16 cellular contexts compared by ENCODE assay signal in the genomic region with DNA sequence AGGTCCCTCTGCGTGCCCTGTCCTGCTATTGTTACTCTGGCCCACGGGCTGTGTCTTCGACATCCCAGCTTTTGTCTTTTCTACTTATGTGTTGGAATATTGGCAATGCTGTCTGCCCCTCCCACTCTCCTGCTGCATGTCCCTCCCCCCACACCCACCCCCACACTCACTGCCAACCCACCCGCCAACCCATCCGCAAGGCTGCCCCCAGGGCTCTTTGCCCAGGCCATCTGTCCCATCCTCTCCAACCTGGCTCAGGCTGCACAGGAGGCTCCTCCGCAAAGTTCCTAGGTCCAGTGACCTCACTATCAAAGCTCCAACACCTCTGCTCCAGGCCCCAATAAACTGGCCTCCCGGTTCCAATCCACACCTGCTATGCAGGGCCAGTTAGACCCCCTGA.
DNase-seq lines count a peak whose midpoint lies in the region.
"Had no signal": no experiment of that assay in that cellular context is flagged by ENCODE, and none has a peak within 500 bp of the region (broad histone marks: within the 10 kb centered on the region; RNA-seq: fewer than 3 reads in every experiment).

No MANE protein-coding gene starts in this region.

- WGBS in trophoblast cell (ENCODE audit: extremely low coverage, insufficient coverage, insufficient read length): no CpG with 5 or more reads among the region's 7 CpGs

- H3K9ac ChIP-seq in trophoblast cell (ENCODE audit: low read length): no peak overlapping the region

- no peak overlapping the region for H4K91ac ChIP-seq in trophoblast cell (ENCODE audit: low read depth, low read length)

- no peak overlapping the region for H3K23ac ChIP-seq in trophoblast cell (ENCODE audit: low read length)

- no peak overlapping the region for H2AFZ ChIP-seq in trophoblast cell (ENCODE audit: insufficient read depth, low read length, poor library complexity)

- no peaks in the 10 kb centered on the region for H3K9me3 ChIP-seq in KOPT-K1 (ENCODE audit: insufficient read depth, low read length, poor library complexity, severe bottlenecking)
- no peaks in the 10 kb centered on the region for H3K9me3 ChIP-seq in trophoblast cell (ENCODE audit: insufficient read depth, low read depth, low read length)
- H3K9me3 ChIP-seq: BE2C had no signal

- no peak overlapping the region for H3K14ac ChIP-seq in trophoblast cell (ENCODE audit: low read length)

- no peak overlapping the region for H2AK5ac ChIP-seq in trophoblast cell (ENCODE audit: low read length)

- peak overlapping the region; percentile 15 for H2BK5ac ChIP-seq in trophoblast cell (ENCODE audit: low read depth, low read length, poor library complexity)

- DNase-seq in cerebellum (ENCODE audit: low spot score) (peak; percentile 74), trophoblast cell (no peak), mucosa of gallbladder (ENCODE audit: low spot score) (no peak), NCI-H1048 (lab: John Stamatoyannopoulos, UW) (no peak), DMS153 treated with DMSO at 0.1 percent for 48 hours (lab: John Stamatoyannopoulos, UW; ENCODE audit: unreplicated experiment) (no peak)
- DNase-seq: ACHN; BE2C; CD4-positive, CD25-positive, alpha-beta regulatory T cell; CD8-positive, alpha-beta memory T cell; COR-L47; DMS53; DND-41; EL; H9; KG1 had no signal

- H3K27ac ChIP-seq in KOPT-K1 (ENCODE audit: low read depth, low read length, poor library complexity, severe bottlenecking) (peak overlapping the region; percentile 43), trophoblast cell (ENCODE audit: low read depth, low read length) (no peak overlapping the region)

- H3K4me3 ChIP-seq in trophoblast cell (ENCODE audit: low read depth, low read length): no peak overlapping the region

- no peak overlapping the region for H2BK120ac ChIP-seq in trophoblast cell (ENCODE audit: insufficient read depth, low read length, poor library complexity)

- no peak overlapping the region for H3K4ac ChIP-seq in trophoblast cell (ENCODE audit: low read depth, low read length)

- peaks cover 2 to 5% of the 10 kb centered on the region in 2 experiments for H3K4me1 ChIP-seq in trophoblast cell (ENCODE audit: control insufficient read depth in 1 of 2, insufficient read depth in 2 of 2, low read length in 2 of 2)
- H3K4me1 ChIP-seq: BE2C had no signal

- no peak overlapping the region for H4K8ac ChIP-seq in trophoblast cell (ENCODE audit: low read depth, low read length)

- H3K36me3 ChIP-seq in KOPT-K1 (ENCODE audit: insufficient read depth, low read length): peaks cover 27% of the 10 kb centered on the region
- peaks cover 24 to 37% of the 10 kb centered on the region in 2 experiments for H3K36me3 ChIP-seq in trophoblast cell (ENCODE audit: control insufficient read depth in 1 of 2, insufficient read depth in 2 of 2, low read length in 2 of 2)
- H3K36me3 ChIP-seq: BE2C had no signal

- H3K79me2 ChIP-seq in trophoblast cell (ENCODE audit: control insufficient read depth, insufficient read depth, low read length, poor library complexity): peaks cover 2% of the 10 kb centered on the region

- no peak overlapping the region for H4K12ac ChIP-seq in trophoblast cell (ENCODE audit: low read depth, low read length)

- H3K4me2 ChIP-seq in trophoblast cell (ENCODE audit: low read length): no peak overlapping the region

- H3K18ac ChIP-seq in trophoblast cell (ENCODE audit: low read length): no peak overlapping the region

- no peaks in the 10 kb centered on the region for H3K27me3 ChIP-seq in trophoblast cell (ENCODE audit: insufficient read depth, low read length)

- H2BK12ac ChIP-seq in trophoblast cell (ENCODE audit: low read length): no peak overlapping the region

- no peaks in the 10 kb centered on the region for H3K79me1 ChIP-seq in trophoblast cell (ENCODE audit: low read length)
